ENCODE assay signal across 23 cellular contexts in the genomic region with DNA sequence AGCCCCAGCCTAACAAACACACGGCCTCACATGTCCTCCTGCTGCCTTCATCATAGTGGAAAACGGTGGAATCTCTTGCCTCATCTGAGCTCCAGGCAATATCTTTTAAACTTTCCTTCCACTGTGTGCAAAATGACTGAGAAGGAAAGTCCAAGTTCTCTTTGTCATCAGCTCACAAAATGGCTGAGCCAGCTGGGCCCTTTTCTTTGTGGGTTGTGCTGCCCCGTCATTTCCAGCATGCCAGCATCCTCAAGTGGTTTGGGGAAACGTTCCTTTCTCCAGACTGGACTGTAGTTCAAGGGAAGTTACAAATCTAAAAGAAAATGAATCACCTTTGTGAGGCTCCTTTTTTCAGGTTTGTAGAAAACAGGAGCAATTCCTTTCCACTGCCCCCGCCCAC.
"Had no signal": no experiment of that assay in that cellular context is flagged by ENCODE, and none has a peak within 500 bp of the region (broad histone marks: within the 10 kb centered on the region; RNA-seq: fewer than 3 reads in every experiment).

No MANE protein-coding gene starts in this region.

- H3K27me3 ChIP-seq: sigmoid colon, thyroid gland had no signal

- H3K27me3 Mint-ChIP-seq: activated naive CD8-positive, alpha-beta T cell treated with anti-CD3 and anti-CD28 coated beads, Interleukin-2, amount 50 U/mL, for 24 hours; brain had no signal

- H3K4me1 ChIP-seq: foreskin keratinocyte, lower lobe of right lung, sigmoid colon, thyroid gland had no signal

- DNase-seq: activated CD4-positive, alpha-beta T cell treated with anti-CD3 and anti-CD28 coated beads for 4 hours; activated CD8-positive, alpha-beta memory T cell treated with anti-CD3 and anti-CD28 coated beads, Interleukin-2, amount 50 U/mL, for 48 hours; activated effector memory CD4-positive, alpha-beta T cell treated with Interleukin-2 at 50 U/mL for 16 hours; activated naive CD4-positive, alpha-beta T cell treated with anti-CD3 and anti-CD28 coated beads, Interleukin-2, amount 10 ng/mL, durations not matched to agents 7 days and 5 days; activated naive CD8-positive, alpha-beta T cell treated with anti-CD3 and anti-CD28 coated beads, Interleukin-2, amount 50 U/mL, for 24 hours; effector CD4-positive, alpha-beta T cell; erythroblast; foreskin keratinocyte; lower lobe of right lung; naive thymus-derived CD4-positive, alpha-beta T cell; occipital lobe; sigmoid colon; stimulated activated CD4-positive, alpha-beta T cell treated with anti-CD3 and anti-CD28 coated beads, Interleukin-4, amount 100 ng/mL, for 24 hours; stimulated activated naive CD8-positive, alpha-beta T cell treated with anti-CD3 and anti-CD28 coated beads, Interleukin-15, Interleukin-2, amounts not matched to agents 100 U/mL and 50 U/mL, for 24 hours; substantia nigra; T1000; thyroid gland had no signal

- H3K27ac Mint-ChIP-seq: activated naive CD4-positive, alpha-beta T cell treated with anti-CD3 and anti-CD28 coated beads, Interleukin-2, amount 10 ng/mL, durations not matched to agents 7 days and 5 days; activated naive CD8-positive, alpha-beta T cell treated with anti-CD3 and anti-CD28 coated beads, Interleukin-2, amount 50 U/mL, for 24 hours; brain; naive thymus-derived CD4-positive, alpha-beta T cell; T-helper 1 cell treated with Interleukin-12 subunit alpha and Interleukin-12 subunit beta and Interleukin-4 antibody, amounts not matched to agents 30 μg/mL and 1 μg/mL, for 36 hours; WTC11 had no signal

- ATAC-seq: activated naive CD8-positive, alpha-beta T cell treated with anti-CD3 and anti-CD28 coated beads, Interleukin-2, amount 50 U/mL, for 24 hours; foreskin keratinocyte; left lobe of liver; lower lobe of right lung; naive thymus-derived CD4-positive, alpha-beta T cell; stimulated activated naive CD8-positive, alpha-beta T cell treated with anti-CD3 and anti-CD28 coated beads, Interleukin-15, Interleukin-2, amounts not matched to agents 100 U/mL and 50 U/mL, for 24 hours; WTC11 had no signal

- H3K9me3 ChIP-seq: lower lobe of right lung, sigmoid colon, thyroid gland had no signal

- H3K36me3 ChIP-seq: lower lobe of right lung, sigmoid colon, thyroid gland had no signal

- H3K4me1 Mint-ChIP-seq: activated naive CD4-positive, alpha-beta T cell treated with anti-CD3 and anti-CD28 coated beads, Interleukin-2, amount 10 ng/mL, durations not matched to agents 7 days and 5 days; activated naive CD8-positive, alpha-beta T cell treated with anti-CD3 and anti-CD28 coated beads, Interleukin-2, amount 50 U/mL, for 24 hours; naive thymus-derived CD4-positive, alpha-beta T cell; neural crest cell had no signal

- H3K27ac ChIP-seq: foreskin keratinocyte, lower lobe of right lung, sigmoid colon, thyroid gland had no signal

- H3K36me3 Mint-ChIP-seq: activated naive CD4-positive, alpha-beta T cell treated with anti-CD3 and anti-CD28 coated beads, Interleukin-2, amount 10 ng/mL, durations not matched to agents 7 days and 5 days; brain; naive thymus-derived CD4-positive, alpha-beta T cell; WTC11 had no signal

- H3K4me3 ChIP-seq: lower lobe of right lung, sigmoid colon, smooth muscle cell, thyroid gland had no signal

- H3K4me3 Mint-ChIP-seq: activated naive CD4-positive, alpha-beta T cell treated with anti-CD3 and anti-CD28 coated beads, Interleukin-2, amount 10 ng/mL, durations not matched to agents 7 days and 5 days; activated naive CD8-positive, alpha-beta T cell treated with anti-CD3 and anti-CD28 coated beads, Interleukin-2, amount 50 U/mL, for 24 hours; brain; naive thymus-derived CD4-positive, alpha-beta T cell; neural crest cell; T-helper 1 cell treated with Interleukin-12 subunit alpha and Interleukin-12 subunit beta and Interleukin-4 antibody, amounts not matched to agents 30 μg/mL and 1 μg/mL, for 36 hours; WTC11 had no signal

- H3K9me3 Mint-ChIP-seq: activated naive CD4-positive, alpha-beta T cell treated with anti-CD3 and anti-CD28 coated beads, Interleukin-2, amount 10 ng/mL, durations not matched to agents 7 days and 5 days; activated naive CD8-positive, alpha-beta T cell treated with anti-CD3 and anti-CD28 coated beads, Interleukin-2, amount 50 U/mL, for 24 hours; brain; neural crest cell; WTC11 had no signal
